22 cellular contexts compared by ENCODE assay signal in the genomic region with DNA sequence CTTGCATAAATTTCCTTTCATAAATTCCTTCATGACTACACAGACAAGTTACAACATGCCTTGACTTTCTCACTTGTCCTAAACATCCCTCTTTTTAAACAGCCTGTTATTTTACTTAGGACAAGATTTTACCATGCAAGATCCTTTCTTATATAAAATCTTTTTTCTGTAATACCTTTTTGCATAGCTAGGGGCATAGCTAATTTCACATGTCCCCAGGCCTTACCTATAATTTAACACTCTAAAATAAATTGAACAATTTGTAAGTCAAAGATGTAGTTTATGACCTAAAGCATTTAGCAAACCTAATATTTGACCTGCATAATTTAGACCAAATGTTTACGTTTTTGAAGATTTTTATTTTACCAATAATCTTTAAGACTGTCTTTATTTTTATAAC.
"Had no signal": no experiment of that assay in that cellular context is flagged by ENCODE, and none has a peak within 500 bp of the region (broad histone marks: within the 10 kb centered on the region; RNA-seq: fewer than 3 reads in every experiment).

No MANE protein-coding gene starts in this region.

- H3K9me3 Mint-ChIP-seq: activated naive CD8-positive, alpha-beta T cell treated with anti-CD3 and anti-CD28 coated beads, Interleukin-2, amount 10 ng/mL, durations not matched to agents 7 days and 5 days; T-helper 1 cell treated with Interleukin-12 subunit alpha and Interleukin-12 subunit beta and Interleukin-4 antibody, amounts not matched to agents 30 μg/mL and 1 μg/mL, for 36 hours had no signal

- DNase-seq: activated CD4-positive, alpha-beta T cell treated with anti-CD3 and anti-CD28 coated beads for 4 hours; activated CD8-positive, alpha-beta memory T cell treated with anti-CD3 and anti-CD28 coated beads, Interleukin-2, amount 50 U/mL, for 48 hours; activated CD8-positive, alpha-beta T cell treated with anti-CD3 and anti-CD28 coated beads, Interleukin-2, amount 10 ng/mL, durations not matched to agents 7 days and 5 days; activated naive CD4-positive, alpha-beta T cell treated with anti-CD3 and anti-CD28 coated beads, Interleukin-2, amount 50 U/mL, for 16 hours; activated naive CD8-positive, alpha-beta T cell treated with anti-CD3 and anti-CD28 coated beads, Interleukin-2, amount 10 ng/mL, durations not matched to agents 7 days and 5 days; activated T-cell treated with anti-CD3 and anti-CD28 coated beads, Interleukin-2, amount 50 U/mL, for 1 hour; adrenal gland; anterior cingulate cortex; Karpas-422; NCI-H1105 treated with DMSO at 0.1 percent for 48 hours; NCI-H1436 treated with DMSO at 0.1 percent for 48 hours; NCI-H187; NCI-H2081; NCI-H510A treated with DMSO at 0.1 percent for 48 hours; NCI-H69; NK-92 treated with Interleukin-12 subunit alpha and Interleukin-12 subunit beta, amount 100 ng/mL, for 24 hours; PC-3; SJCRH30 had no signal

- H3K27ac Mint-ChIP-seq: activated CD8-positive, alpha-beta T cell treated with anti-CD3 and anti-CD28 coated beads, Interleukin-2, amount 10 ng/mL, durations not matched to agents 7 days and 5 days; activated naive CD8-positive, alpha-beta T cell treated with anti-CD3 and anti-CD28 coated beads, Interleukin-2, amount 10 ng/mL, durations not matched to agents 7 days and 5 days; T-helper 1 cell treated with Interleukin-12 subunit alpha and Interleukin-12 subunit beta and Interleukin-4 antibody, amounts not matched to agents 30 μg/mL and 1 μg/mL, for 36 hours had no signal

- H3K36me3 Mint-ChIP-seq: activated naive CD8-positive, alpha-beta T cell treated with anti-CD3 and anti-CD28 coated beads, Interleukin-2, amount 10 ng/mL, durations not matched to agents 7 days and 5 days had no signal

- H3K9me3 ChIP-seq: adrenal gland, SJCRH30 had no signal

- H3K4me3 Mint-ChIP-seq: activated CD8-positive, alpha-beta T cell treated with anti-CD3 and anti-CD28 coated beads, Interleukin-2, amount 10 ng/mL, durations not matched to agents 7 days and 5 days; activated naive CD8-positive, alpha-beta T cell treated with anti-CD3 and anti-CD28 coated beads, Interleukin-2, amount 10 ng/mL, durations not matched to agents 7 days and 5 days; T-helper 1 cell treated with Interleukin-12 subunit alpha and Interleukin-12 subunit beta and Interleukin-4 antibody, amounts not matched to agents 30 μg/mL and 1 μg/mL, for 36 hours had no signal

- H3K4me1 Mint-ChIP-seq: activated naive CD8-positive, alpha-beta T cell treated with anti-CD3 and anti-CD28 coated beads, Interleukin-2, amount 10 ng/mL, durations not matched to agents 7 days and 5 days had no signal

- H3K27me3 ChIP-seq: adrenal gland, SJCRH30 had no signal

- H3K27me3 Mint-ChIP-seq: activated naive CD8-positive, alpha-beta T cell treated with anti-CD3 and anti-CD28 coated beads, Interleukin-2, amount 10 ng/mL, durations not matched to agents 7 days and 5 days had no signal

- ATAC-seq: activated CD4-positive, CD25-positive, alpha-beta regulatory T cell treated with anti-CD3 and anti-CD28 coated beads, Interleukin-2, amount 50 U/mL, for 24 hours; activated CD8-positive, alpha-beta T cell treated with anti-CD3 and anti-CD28 coated beads, Interleukin-2, amount 10 ng/mL, durations not matched to agents 7 days and 5 days; K562; PC-3; Right ventricle myocardium inferior had no signal

- H3K4me3 ChIP-seq: adrenal gland, K562, SJCRH30 had no signal

- H3K36me3 ChIP-seq: adrenal gland, SJCRH30 had no signal

- H3K27ac ChIP-seq: adrenal gland, SJCRH30 had no signal

- H3K4me1 ChIP-seq: adrenal gland, SJCRH30 had no signal
